In the genomic region with DNA sequence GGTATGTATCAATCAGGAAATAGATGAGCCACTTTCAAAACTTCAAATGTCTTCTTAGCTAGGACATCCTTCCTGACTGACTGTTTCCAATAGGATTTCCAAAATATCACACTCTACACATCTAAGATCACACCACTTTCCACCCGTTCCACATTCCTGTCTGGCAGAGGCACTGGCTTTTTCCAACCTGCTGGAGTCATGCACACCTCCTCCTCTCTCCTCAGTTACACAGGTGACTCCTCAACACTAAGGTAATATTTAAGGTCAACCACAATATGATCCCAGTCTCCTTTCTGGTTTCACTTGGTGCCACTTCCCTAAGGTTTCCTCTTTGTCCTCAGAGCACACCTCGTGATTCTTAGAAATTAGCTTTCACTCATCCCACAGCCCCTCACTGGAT, we compare ENCODE assay signal across 21 cellular contexts.
"Had no signal": no experiment of that assay in that cellular context is flagged by ENCODE, and none has a peak within 500 bp of the region (broad histone marks: within the 10 kb centered on the region; RNA-seq: fewer than 3 reads in every experiment).

No MANE protein-coding gene starts in this region.

- H3K9me3 ChIP-seq: left lung, neutrophil, pancreas, right lobe of liver, suprapubic skin had no signal

- DNase-seq: dermis blood vessel endothelial cell; effector memory CD4-positive, alpha-beta T cell; hypothalamus; kidney; left cardiac atrium; left lung; naive thymus-derived CD8-positive, alpha-beta T cell; pancreas; retina; right lobe of liver; small intestine; stimulated activated CD4-positive, alpha-beta T cell treated with anti-CD3 and anti-CD28 coated beads, Interleukin-15, amount 100 ng/mL, for 24 hours; stimulated activated CD4-positive, alpha-beta T cell treated with anti-CD3 and anti-CD28 coated beads, Interleukin-2, amount 100 ng/mL, for 48 hours; stimulated activated CD8-positive, alpha-beta memory T cell treated with anti-CD3 and anti-CD28 coated beads, Interleukin-4, amount 100 ng/mL, for 48 hours; stimulated activated naive CD4-positive, alpha-beta T cell; stimulated activated naive CD8-positive, alpha-beta T cell treated with anti-CD3 and anti-CD28 coated beads, Interleukin-15, amount 100 ng/mL, for 72 hours had no signal

- H3K9me3 Mint-ChIP-seq: naive thymus-derived CD8-positive, alpha-beta T cell; stimulated activated naive CD8-positive, alpha-beta T cell treated with anti-CD3 and anti-CD28 coated beads, Interleukin-15, amount 100 ng/mL, for 72 hours had no signal

- H3K4me1 Mint-ChIP-seq: naive thymus-derived CD8-positive, alpha-beta T cell; stimulated activated naive CD8-positive, alpha-beta T cell treated with anti-CD3 and anti-CD28 coated beads, Interleukin-15, amount 100 ng/mL, for 72 hours had no signal

- ATAC-seq: left cardiac atrium; left lung; naive thymus-derived CD8-positive, alpha-beta T cell; pancreas; right lobe of liver; stimulated activated naive CD8-positive, alpha-beta T cell treated with anti-CD3 and anti-CD28 coated beads, Interleukin-15, amount 100 ng/mL, for 72 hours had no signal

- H3K4me3 Mint-ChIP-seq: naive thymus-derived CD8-positive, alpha-beta T cell; stimulated activated naive CD8-positive, alpha-beta T cell treated with anti-CD3 and anti-CD28 coated beads, Interleukin-15, amount 100 ng/mL, for 72 hours had no signal

- H3K27me3 ChIP-seq: left lung, neutrophil, pancreas, right lobe of liver, suprapubic skin had no signal

- H3K27ac Mint-ChIP-seq: naive thymus-derived CD8-positive, alpha-beta T cell; stimulated activated naive CD8-positive, alpha-beta T cell treated with anti-CD3 and anti-CD28 coated beads, Interleukin-15, amount 100 ng/mL, for 72 hours had no signal

- H3K27me3 Mint-ChIP-seq: stimulated activated naive CD8-positive, alpha-beta T cell treated with anti-CD3 and anti-CD28 coated beads, Interleukin-15, amount 100 ng/mL, for 72 hours had no signal

- H3K36me3 ChIP-seq: left lung, neutrophil, pancreas, right lobe of liver, suprapubic skin had no signal

- H3K27ac ChIP-seq: coronary artery, left lung, neutrophil, pancreas, right lobe of liver, suprapubic skin had no signal

- H3K4me3 ChIP-seq: coronary artery, left lung, pancreas, right lobe of liver, suprapubic skin had no signal

- FAIRE-seq: endometrium, frontal cortex, kidney, pancreas, small intestine had no signal

- H3K36me3 Mint-ChIP-seq: naive thymus-derived CD8-positive, alpha-beta T cell had no signal

- H3K4me1 ChIP-seq: left lung, right lobe of liver, suprapubic skin had no signal
